In the genomic region with DNA sequence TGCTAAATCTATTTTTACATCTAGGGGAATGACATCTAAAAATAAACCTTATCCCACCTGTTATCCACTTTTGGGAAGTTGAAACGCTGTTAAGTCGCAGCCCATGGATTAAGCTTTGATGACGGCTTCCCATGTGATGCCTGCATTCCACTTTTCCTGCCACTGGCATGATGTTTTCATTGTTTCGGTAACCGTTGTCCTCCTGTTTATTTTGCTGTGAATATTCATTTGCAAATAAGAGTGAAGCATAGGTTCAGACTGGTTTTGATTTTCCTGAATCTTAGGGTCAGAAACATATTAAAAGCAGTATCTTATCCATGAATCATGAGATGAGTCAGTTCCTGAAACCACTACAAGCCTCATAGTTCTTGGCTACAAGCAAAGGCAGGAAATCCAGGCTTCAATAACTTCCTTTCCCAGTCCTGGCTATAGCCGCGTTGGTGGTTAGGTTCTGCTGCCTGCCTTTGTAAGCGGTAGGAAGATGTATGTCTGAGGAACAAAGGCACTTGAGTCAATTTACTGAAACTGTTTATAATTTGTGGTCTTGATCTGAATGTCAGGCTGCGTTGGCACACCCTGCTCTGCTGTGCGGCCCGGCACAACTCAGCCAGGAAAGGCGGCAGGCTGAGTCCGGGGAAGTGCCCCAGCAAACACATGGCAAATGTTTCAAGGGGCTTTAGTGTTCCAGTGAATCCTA, we compare ENCODE assay signal across 8 cellular contexts. TPM values are rescaled to one million over a fixed set of nuclear protein-coding genes. Genes with fewer than 3 reads are reported as not detected.
DNase-seq lines count a peak whose midpoint lies in the region; ATAC-seq lines count a peak whose summit lies in the region.

No MANE protein-coding gene starts in this region.

- peak overlapping the region; percentile 11 for H3K27ac ChIP-seq in angular gyrus (ENCODE audit: low read depth, low read length)

- no peaks in the 10 kb centered on the region for H3K36me3 ChIP-seq in skeletal muscle satellite cell (ENCODE audit: insufficient read depth, low read length)

- H3K9ac ChIP-seq in skeletal muscle satellite cell (ENCODE audit: low read depth, low read length): peak overlapping the region; percentile 86

- peak overlapping the region; percentile 77 for H3K4me2 ChIP-seq in skeletal muscle satellite cell (ENCODE audit: low read length)

- H3K27me3 ChIP-seq in skeletal muscle satellite cell (ENCODE audit: control insufficient read depth, insufficient read depth, low read length): no peaks in the 10 kb centered on the region

- no peaks in the 10 kb centered on the region for H3K9me3 ChIP-seq in skeletal muscle satellite cell (replicated peaks; ENCODE audit: low read length)

- H3K4me3 ChIP-seq in skeletal muscle satellite cell (ENCODE audit: low read length): peak overlapping the region; percentile 51

- peak; percentile 87 for DNase-seq in GM03348 (ENCODE audit: low spot score)
- peak; percentile 97 for DNase-seq in NCI-H2107 treated with DMSO at 0.1 percent for 48 hours (lab: John Stamatoyannopoulos, UW; ENCODE audit: unreplicated experiment)
- peak; percentile 65 for DNase-seq in hepatic stellate cell (ENCODE audit: low spot score)
- no peak for DNase-seq in activated effector memory CD4-positive, alpha-beta T cell treated with Interleukin-2 at 50 U/mL for 16 hours

- no peak for ATAC-seq in HG03097 (IDR thresholded peaks at IDR 0.05; ENCODE audit: low FRiP score, unreplicated experiment)
- ATAC-seq in GM18909 (IDR thresholded peaks at IDR 0.05; ENCODE audit: poor library complexity, unreplicated experiment): no peak

- peaks cover 77% of the 10 kb centered on the region for H3K4me1 ChIP-seq in skeletal muscle satellite cell (ENCODE audit: control insufficient read depth, insufficient read depth, low read length)

RNA-seq across cellular contexts. Expression of a gene that starts 19.4 kb away (rescaled TPM):
- 67.2 and 70.3 TPM in 2 replicates for total RNA-seq in skeletal muscle satellite cell (2012; rRNA removed)
